Comparison of ENCODE assay signal across 8 cellular contexts in the genomic region with DNA sequence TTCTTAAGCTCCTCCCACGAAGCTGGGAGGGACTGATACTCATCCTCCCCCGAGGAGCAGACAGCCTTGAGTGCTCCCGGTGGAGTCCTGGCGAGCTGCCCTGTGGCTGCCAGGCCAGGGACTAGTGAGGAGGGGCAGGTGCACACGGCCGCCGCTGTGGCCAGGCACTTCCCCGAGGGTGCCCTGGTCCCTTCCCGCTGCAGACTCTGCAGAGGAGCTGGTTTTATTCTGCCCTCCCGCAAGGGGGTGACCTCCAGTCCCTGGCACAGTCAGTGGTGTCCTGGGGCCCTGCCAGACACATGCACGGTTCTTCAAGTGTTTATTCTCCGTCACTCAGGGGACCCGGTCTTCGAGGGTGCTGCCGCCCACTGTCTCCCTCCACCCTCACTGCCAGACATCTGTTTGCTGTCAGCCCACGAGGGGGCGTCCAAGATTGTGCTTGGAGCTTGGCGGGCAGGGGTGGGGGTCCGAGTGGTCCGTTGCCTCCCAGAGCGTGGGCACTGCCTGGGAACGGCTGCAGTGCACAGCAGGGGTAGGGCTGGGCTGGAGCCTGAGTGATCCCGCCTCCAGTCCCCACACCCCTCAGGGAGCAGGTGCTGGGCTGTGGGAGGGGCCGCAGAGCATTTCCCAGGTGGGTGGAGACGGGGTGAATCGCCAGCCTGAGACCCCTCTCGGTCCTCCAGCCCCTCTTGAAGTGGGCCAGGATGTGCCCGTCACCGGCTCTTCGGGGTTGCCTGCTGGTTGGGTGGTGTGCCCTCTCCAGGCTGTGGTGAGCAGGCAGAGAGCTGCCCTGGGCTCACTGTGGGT. TPM values are rescaled to one million over a fixed set of nuclear protein-coding genes. Genes with fewer than 3 reads are reported as not detected.
DNase-seq lines count a peak whose midpoint lies in the region; ATAC-seq and TF ChIP-seq lines count a peak whose summit lies in the region.

No MANE protein-coding gene starts in this region.

- WGBS in mesendoderm (ENCODE audit: extremely low coverage, insufficient coverage, low lambda C conversion rate) = no CpG with 5 or more reads among the region's 30 CpGs

- H3K9me2 ChIP-seq in MM.1S (replicated peaks; ENCODE audit: insufficient read depth, low read length) = no peaks in the 10 kb centered on the region

- H3K79me2 ChIP-seq in MM.1S (ENCODE audit: low read length) = peaks cover 17% of the 10 kb centered on the region
- H3K79me2 ChIP-seq in mesendoderm (ENCODE audit: control insufficient read depth, insufficient read depth, low read length) = no peaks in the 10 kb centered on the region

- no peak overlapping the region for H2BK15ac ChIP-seq in mesendoderm (replicated peaks; ENCODE audit: low read depth)

- H3K79me1 ChIP-seq in mesendoderm (ENCODE audit: low read length) = peaks cover 2% of the 10 kb centered on the region

- ATAC-seq in HG03571 (IDR thresholded peaks at IDR 0.05; ENCODE audit: unreplicated experiment) (no peak), GM18519 (IDR thresholded peaks at IDR 0.05; ENCODE audit: low FRiP score, unreplicated experiment) (no peak), HG03039 (IDR thresholded peaks at IDR 0.05; ENCODE audit: unreplicated experiment) (no peak)

- peak overlapping the region; percentile 48 for H3K4me2 ChIP-seq in MM.1S (ENCODE audit: low read depth, low read length)
- H3K4me2 ChIP-seq in mesendoderm (ENCODE audit: low read length) = no peak overlapping the region

- no peaks in the 10 kb centered on the region for H3K36me3 ChIP-seq in MM.1S (replicated peaks; ENCODE audit: insufficient read depth, low read length)
- no peaks in the 10 kb centered on the region for H3K36me3 ChIP-seq in mesendoderm (ENCODE audit: control insufficient read depth, insufficient read depth, low read length)

- H3K27ac ChIP-seq in MM.1S (ENCODE audit: low read length) = no peak overlapping the region
- H3K27ac ChIP-seq in mesendoderm (ENCODE audit: low read depth, low read length) = no peak overlapping the region

- no peaks in the 10 kb centered on the region for H4K20me1 ChIP-seq in MM.1S (ENCODE audit: insufficient read depth, low read length)

- peak overlapping the region; percentile 30; the same call in 1 of the 2 replicates for H2AFZ ChIP-seq in MM.1S (ENCODE audit: low read length)

- peak overlapping the region; percentile 3; the same call in 1 of the 2 replicates for H3K4me3 ChIP-seq in MM.1S (ENCODE audit: low read length)
- no peak overlapping the region for H3K4me3 ChIP-seq in cardiac fibroblast (replicated peaks in 1 of 2; ENCODE audit: low read depth in 2 of 2, low read length in 2 of 2)
- H3K4me3 ChIP-seq in mesendoderm (ENCODE audit: low read length) = no peak overlapping the region

- H2BK5ac ChIP-seq in mesendoderm (ENCODE audit: low read length) = no peak overlapping the region

- H4K5ac ChIP-seq in mesendoderm (ENCODE audit: low read length) = no peak overlapping the region

- H3K27me3 ChIP-seq in MM.1S (replicated peaks; ENCODE audit: insufficient read depth, low read length) (peaks cover 45% of the 10 kb centered on the region), mesendoderm (ENCODE audit: insufficient read depth, low read length, poor library complexity) (no peaks in the 10 kb centered on the region)

- no peak overlapping the region for H3K23ac ChIP-seq in mesendoderm (ENCODE audit: low read length)

- no peak overlapping the region for H3K56ac ChIP-seq in mesendoderm (ENCODE audit: low read length)

- peaks cover 14% of the 10 kb centered on the region for H3K4me1 ChIP-seq in MM.1S (ENCODE audit: low read length)
- peaks cover 3% of the 10 kb centered on the region for H3K4me1 ChIP-seq in mesendoderm (ENCODE audit: control insufficient read depth, low read depth, low read length)

- no peak overlapping the region for H4K8ac ChIP-seq in mesendoderm (ENCODE audit: low read depth, low read length)

- peak; percentile 69 for DNase-seq in ELF-1 (ENCODE audit: low read depth, low spot score)
- peak; percentile 25 for DNase-seq in MM.1S
- DNase-seq in SK-N-DZ (ENCODE audit: low spot score) = peak; percentile 73
- DNase-seq in cardiac fibroblast (ENCODE audit: low read depth in 2 of 2) = peak; percentile 24 to 31
- DNase-seq in mesendoderm = peak; percentile 58

- no peak overlapping the region for H3K9ac ChIP-seq in MM.1S (ENCODE audit: low read length)
- H3K9ac ChIP-seq in mesendoderm (ENCODE audit: low read length) = no peak overlapping the region

- H2AK5ac ChIP-seq in mesendoderm (ENCODE audit: low read length) = no peak overlapping the region

- H3K18ac ChIP-seq in mesendoderm (ENCODE audit: low read length) = no peak overlapping the region

- H3K9me3 ChIP-seq in MM.1S (replicated peaks; ENCODE audit: insufficient read depth, low read length) = no peaks in the 10 kb centered on the region

- TF ChIP-seq CTCF in MM.1S (IDR thresholded peaks at IDR 0.05; ENCODE audit: low read length) = peak; percentile 64
- TF ChIP-seq CTCF in cardiac fibroblast (IDR thresholded peaks at IDR 0.05; ENCODE audit: low read depth, low read length) = peak; percentile 52

- no peak overlapping the region for H3K4ac ChIP-seq in mesendoderm (ENCODE audit: low read depth, low read length)

- H3F3A ChIP-seq in MM.1S (ENCODE audit: insufficient read depth, low read length) = no peaks in the 10 kb centered on the region

- no peak overlapping the region for H2BK120ac ChIP-seq in mesendoderm (ENCODE audit: low read depth, low read length)

RNA-seq across cellular contexts. Expression of a gene that starts 3.1 kb away (rescaled TPM):
- 7.8 and 8.4 TPM in 2 replicates for polyA plus RNA-seq in SK-N-DZ (2014; cell fraction: cytosol; rRNA removed)
- 4.6 and 8.4 TPM in 2 replicates for polyA plus RNA-seq in SK-N-DZ (2014; cell fraction: nucleus; rRNA removed)
- polyA plus RNA-seq in mesendoderm (2013, experiment 1 of 2) = 4.4 TPM
- 4.3 TPM for polyA plus RNA-seq in mesendoderm (2013, experiment 2 of 2)

RNA-seq across cellular contexts. Expression of a gene that starts 17.2 kb away (rescaled TPM):
- polyA plus RNA-seq in SK-N-DZ (2014; cell fraction: cytosol; rRNA removed) = not detected in 2 replicates
- not detected in 2 replicates for polyA plus RNA-seq in SK-N-DZ (2014; cell fraction: nucleus; rRNA removed)
- 0.31 TPM for polyA plus RNA-seq in mesendoderm (2013, experiment 1 of 2)
- 0.36 TPM for polyA plus RNA-seq in mesendoderm (2013, experiment 2 of 2)

RNA-seq across cellular contexts. Expression of a gene that starts 23.2 kb away (rescaled TPM):
- 10,912 and 11,337 TPM in 2 replicates for polyA plus RNA-seq in SK-N-DZ (2014; cell fraction: cytosol; rRNA removed)
- polyA plus RNA-seq in SK-N-DZ (2014; cell fraction: nucleus; rRNA removed) = 6,422 and 11,565 TPM in 2 replicates
- polyA plus RNA-seq in mesendoderm (2013, experiment 1 of 2) = 3,271 TPM
- 3,207 TPM for polyA plus RNA-seq in mesendoderm (2013, experiment 2 of 2)

RNA-seq across cellular contexts. Expression of a gene that starts 43.0 kb away (rescaled TPM):
- polyA plus RNA-seq in SK-N-DZ (2014; cell fraction: cytosol; rRNA removed) = 32.9 and 33.6 TPM in 2 replicates
- polyA plus RNA-seq in SK-N-DZ (2014; cell fraction: nucleus; rRNA removed) = 352 and 482 TPM in 2 replicates
- 39.1 TPM for polyA plus RNA-seq in mesendoderm (2013, experiment 1 of 2)
- 37.2 TPM for polyA plus RNA-seq in mesendoderm (2013, experiment 2 of 2)
